Comparison of ENCODE assay signal across 1 cellular context in the genomic region with DNA sequence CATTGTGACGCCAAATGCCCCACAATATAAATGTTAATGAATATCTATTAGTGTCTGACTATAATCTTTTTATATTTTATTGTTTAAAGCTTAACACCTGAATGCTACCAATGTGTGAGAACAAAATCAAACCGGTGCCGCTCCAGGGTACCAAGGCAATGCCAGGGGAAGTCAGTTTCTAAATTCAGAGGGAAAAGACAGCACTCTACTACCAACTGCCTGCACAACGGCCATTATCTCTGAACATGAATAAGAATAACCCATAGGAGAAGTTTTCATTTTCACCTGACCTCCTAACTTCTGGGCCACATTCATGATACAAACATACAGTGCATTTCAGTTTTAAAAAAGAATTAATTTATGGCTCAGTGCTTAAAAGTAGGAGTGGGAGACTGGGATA.
TF ChIP-seq lines count a peak whose summit lies in the region.

No MANE protein-coding gene starts in this region.

TF ChIP-seq in H1, 55 proteins besides CTCF, POLR2A, EP300 and RAD21 (continued from another document):
- TF ChIP-seq, protein P1, sequence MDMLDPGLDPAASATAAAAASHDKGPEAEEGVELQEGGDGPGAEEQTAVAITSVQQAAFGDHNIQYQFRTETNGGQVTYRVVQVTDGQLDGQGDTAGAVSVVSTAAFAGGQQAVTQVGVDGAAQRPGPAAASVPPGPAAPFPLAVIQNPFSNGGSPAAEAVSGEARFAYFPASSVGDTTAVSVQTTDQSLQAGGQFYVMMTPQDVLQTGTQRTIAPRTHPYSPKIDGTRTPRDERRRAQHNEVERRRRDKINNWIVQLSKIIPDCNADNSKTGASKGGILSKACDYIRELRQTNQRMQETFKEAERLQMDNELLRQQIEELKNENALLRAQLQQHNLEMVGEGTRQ (IDR thresholded peaks at IDR 0.05; ENCODE audit: low read length) = no peak
- TF ChIP-seq RBBP5 (IDR thresholded peaks at IDR 0.05; ENCODE audit: borderline replicate concordance, low read depth, low read length) = no peak
- no peak for TF ChIP-seq POLR2AphosphoS5 (IDR thresholded peaks at IDR 0.05; ENCODE audit: low read depth, low read length)
- TF ChIP-seq SRF (IDR thresholded peaks at IDR 0.05; ENCODE audit: low read depth, low read length) = no peak
- no peak for TF ChIP-seq CBX5 (IDR thresholded peaks at IDR 0.05; ENCODE audit: low read depth, low read length)
